In the genomic region with DNA sequence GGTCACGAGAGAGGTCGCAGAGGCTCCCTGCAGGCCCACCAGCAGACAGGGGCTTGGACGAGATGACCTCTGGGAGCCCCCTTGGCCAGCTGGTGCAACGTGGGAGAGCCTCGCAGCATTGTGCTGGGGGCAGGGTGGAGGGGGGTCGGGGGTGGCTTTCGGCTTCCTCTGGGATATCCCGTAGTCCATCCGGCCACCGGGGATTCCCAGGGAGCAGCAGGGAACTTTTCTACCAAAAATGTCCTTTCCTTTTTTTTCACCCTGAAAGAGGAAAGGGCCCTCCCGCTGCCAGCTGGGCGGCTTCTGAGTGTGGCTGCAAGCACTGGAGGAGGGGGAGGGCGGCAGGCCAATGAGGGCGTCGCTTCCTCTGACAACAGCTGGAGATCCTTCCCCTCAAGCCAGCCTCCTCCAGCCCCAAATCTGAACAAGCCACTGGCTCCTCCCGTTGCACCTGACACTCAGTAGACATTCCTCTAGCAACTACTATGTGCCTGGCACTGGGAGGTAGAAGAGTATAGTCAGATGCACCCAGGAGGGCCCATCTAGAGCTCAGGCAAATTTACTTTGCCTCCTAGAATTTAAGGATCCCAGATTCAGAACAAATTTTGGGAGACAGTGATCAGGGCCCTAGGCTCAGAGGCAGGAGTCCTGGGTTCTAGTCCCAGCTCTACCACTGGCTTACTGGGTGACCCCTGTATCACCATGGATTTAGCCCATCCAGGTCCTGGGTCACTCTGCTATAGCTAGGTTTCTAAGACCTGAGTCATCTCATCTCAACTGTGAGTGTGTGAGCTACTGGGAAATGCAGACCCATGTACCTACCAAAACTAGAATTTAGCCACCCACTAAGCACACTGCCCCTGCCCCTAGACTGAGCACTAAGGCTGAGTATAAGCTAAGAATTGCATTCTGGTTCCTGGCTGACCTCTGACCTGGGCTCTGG, we compare ENCODE assay signal across 8 cellular contexts. TPM values are rescaled to one million over a fixed set of nuclear protein-coding genes. Genes with fewer than 3 reads are reported as not detected.
DNase-seq lines count a peak whose midpoint lies in the region; ATAC-seq, FAIRE-seq and TF ChIP-seq lines count a peak whose summit lies in the region.

No MANE protein-coding gene starts in this region.

- H3K4me1 ChIP-seq in small intestine (ENCODE audit: control insufficient read depth in 2 of 2, insufficient read depth in 1 of 2, low read depth in 1 of 2, low read length in 1 of 2) = peaks cover 0 to 9% of the 10 kb centered on the region in 2 donors
- peaks cover 30% of the 10 kb centered on the region for H3K4me1 ChIP-seq in effector memory CD4-positive, alpha-beta T cell (ENCODE audit: control insufficient read depth, insufficient read depth, low read length, poor library complexity, severe bottlenecking)

- no peak for FAIRE-seq in small intestine (lab: Jason Lieb, UNC)

- 26 to 63% (median 57%) methylated on average over 14 to 16 of the region's 16 CpGs for WGBS in small intestine, 3 donors

- DNase-seq in RWPE1 (ENCODE audit: low spot score) (peak; percentile 42), brain microvascular endothelial cell (peak; percentile 50), iPS DF 19.7 (ENCODE audit: low read depth, low spot score) (peak; percentile 57), small intestine (peak; percentile 22), NCI-H128 (lab: John Stamatoyannopoulos, UW; ENCODE audit: unreplicated experiment) (no peak)
- no peak for DNase-seq in effector memory CD4-positive, alpha-beta T cell

- peaks cover 3% of the 10 kb centered on the region for H3K36me3 ChIP-seq in brain microvascular endothelial cell (replicated peaks)
- peaks cover 9 to 10% of the 10 kb centered on the region in 2 donors for H3K36me3 ChIP-seq in small intestine (ENCODE audit: control insufficient read depth in 2 of 2, insufficient read depth in 2 of 2, low read length in 2 of 2)
- H3K36me3 ChIP-seq in effector memory CD4-positive, alpha-beta T cell (ENCODE audit: control insufficient read depth, insufficient read depth, low read length) = peaks cover 12% of the 10 kb centered on the region

- in situ Hi-C loops in brain microvascular endothelial cell (cut with HindIII; ENCODE audit: low pct_ligation_motif_present, low sequenced_read_pairs) = no loop called here

- peak overlapping the region; percentile 93 for H3K27ac ChIP-seq in RWPE1
- H3K27ac ChIP-seq in brain microvascular endothelial cell = no peak overlapping the region
- H3K27ac ChIP-seq in small intestine (ENCODE audit: low read depth in 1 of 2, low read length in 1 of 2) = peak overlapping the region in 1 of 2 donors; percentile 1
- no peak overlapping the region for H3K27ac ChIP-seq in effector memory CD4-positive, alpha-beta T cell (ENCODE audit: insufficient read depth, low read length, poor library complexity, severe bottlenecking)

- POLR2A ChIA-PET in RWPE1 (lab: Yijun Ruan, JAX; ENCODE audit: low non-redundant PET) = interaction anchor here (0.5 kb wide), 1 partner anchor 254 kb away, joined by 4 read pairs; no protein-coding TSS in a partner anchor

- no peaks in the 10 kb centered on the region for H3K9me3 ChIP-seq in small intestine (ENCODE audit: control insufficient read depth, low read depth)
- no peaks in the 10 kb centered on the region for H3K9me3 ChIP-seq in effector memory CD4-positive, alpha-beta T cell (ENCODE audit: control insufficient read depth, low read length)

- H3K4me3 ChIP-seq in brain microvascular endothelial cell (ENCODE audit: low read depth, low read length) (no peak overlapping the region), small intestine (ENCODE audit: low read depth in 1 of 2, low read length in 2 of 2) (no peak overlapping the region)
- H3K4me3 ChIP-seq in effector memory CD4-positive, alpha-beta T cell (ENCODE audit: insufficient read depth, low read depth, low read length, poor library complexity, severe bottlenecking) = no peak overlapping the region

- CTCF ChIA-PET in RWPE1 (lab: Yijun Ruan, JAX) = interaction anchor here (0.6 to 0.7 kb wide), 3 partner anchors 55 to 566 kb away, joined by 3 to 4 read pairs (median 3); no protein-coding TSS in a partner anchor

- TF ChIP-seq CTCF in RWPE1 (conservative IDR thresholded peaks at IDR 0.05; ENCODE audit: low read depth) (no peak), brain microvascular endothelial cell (IDR thresholded peaks at IDR 0.05; ENCODE audit: low read depth, low read length, missing control alignments) (no peak)

- no peaks in the 10 kb centered on the region for H3K27me3 ChIP-seq in brain microvascular endothelial cell (replicated peaks)
- no peaks in the 10 kb centered on the region for H3K27me3 ChIP-seq in small intestine (ENCODE audit: control insufficient read depth in 2 of 2, insufficient read depth in 2 of 2, low read length in 2 of 2)
- H3K27me3 ChIP-seq in effector memory CD4-positive, alpha-beta T cell (replicated peaks; ENCODE audit: control insufficient read depth, insufficient read depth, low read length, poor library complexity, severe bottlenecking) = no peaks in the 10 kb centered on the region

- ATAC-seq in GM18498 (IDR thresholded peaks at IDR 0.05; ENCODE audit: unreplicated experiment) (peak; percentile 38), HG02981 (IDR thresholded peaks at IDR 0.05; ENCODE audit: unreplicated experiment) (peak; percentile 47)

RNA-seq across cellular contexts. Expression of gene MOB3C, which starts 2.7 kb away (rescaled TPM):
- polyA plus RNA-seq in small intestine = 10 to 100 TPM in 1 of 3 donors, 1 to 10 TPM in 2; 7.8 to 10.0 (median 8.9) TPM

RNA-seq across cellular contexts. Expression of gene MKNK1, which starts 9.9 kb away (rescaled TPM):
- 10 to 100 TPM; 20.2 to 42.5 (median 35.4) TPM for polyA plus RNA-seq in small intestine

RNA-seq across cellular contexts. Expression of gene ATPAF1, which starts 54.2 kb away (rescaled TPM):
- polyA plus RNA-seq in small intestine = 10 to 100 TPM; 23.0 to 37.4 (median 31.8) TPM

RNA-seq across cellular contexts. Expression of gene TEX38, which starts 57.7 kb away (rescaled TPM):
- not detected for polyA plus RNA-seq in small intestine

Comparison
In these comparisons a context has a peak if more than half of its experiments do, and no peak if none do; other contexts are left out.
1. DNase-seq: peak in RWPE1 (single experiment), brain microvascular endothelial cell (single experiment), iPS DF 19.7 (single experiment) and small intestine (single experiment); none in effector memory CD4-positive, alpha-beta T cell (0 of 3) and NCI-H128 (single experiment).